Comparison of ENCODE assay signal across 29 cellular contexts in genomic region chr1:197182716-197183115, GRCh38.
"Had no signal": no experiment of that assay in that cellular context is flagged by ENCODE, and none has a peak within 500 bp of the region (broad histone marks: within the 10 kb centered on the region; RNA-seq: fewer than 3 reads in every experiment).

No MANE protein-coding gene starts in this region.

- H3K4me1 Mint-ChIP-seq: endodermal cell, WTC11 had no signal

- H3K4me3 Mint-ChIP-seq: activated CD4-positive, alpha-beta memory T cell treated with anti-CD3 and anti-CD28 coated beads, Interleukin-2, amount 10 ng/mL, durations not matched to agents 7 days and 5 days; activated CD4-positive, alpha-beta T cell treated with anti-CD3 and anti-CD28 coated beads, Interleukin-2, amount 10 ng/mL, durations not matched to agents 7 days and 5 days; activated naive CD8-positive, alpha-beta T cell; activated T-cell treated with anti-CD3 and anti-CD28 coated beads, Interleukin-2, amount 50 U/mL, for 24 hours; activated T-cell treated with anti-CD3 and anti-CD28 coated beads, Interleukin-2, amount 50 U/mL, for 72 hours; central memory CD8-positive, alpha-beta T cell; dendritic cell treated with granulocyte-macrophage colony-stimulating factor and Interleukin-4, amounts not matched to agents 40 ng/mL and 50 ng/mL, for 4 days; endodermal cell; T-helper 17 cell; T-helper 2 cell treated with Interferon-gamma antibody and Interleukin-4, amounts not matched to agents 5 μg/mL and 100 μg/mL, for 36 hours; WTC11 had no signal

- H3K27ac Mint-ChIP-seq: activated CD4-positive, alpha-beta memory T cell treated with anti-CD3 and anti-CD28 coated beads, Interleukin-2, amount 10 ng/mL, durations not matched to agents 7 days and 5 days; activated CD4-positive, alpha-beta T cell treated with anti-CD3 and anti-CD28 coated beads, Interleukin-2, amount 10 ng/mL, durations not matched to agents 7 days and 5 days; activated naive CD8-positive, alpha-beta T cell; activated T-cell treated with anti-CD3 and anti-CD28 coated beads, Interleukin-2, amount 50 U/mL, for 24 hours; activated T-cell treated with anti-CD3 and anti-CD28 coated beads, Interleukin-2, amount 50 U/mL, for 72 hours; dendritic cell treated with granulocyte-macrophage colony-stimulating factor and Interleukin-4, amounts not matched to agents 40 ng/mL and 50 ng/mL, for 4 days; endodermal cell; T-helper 2 cell treated with Interferon-gamma antibody and Interleukin-4, amounts not matched to agents 5 μg/mL and 100 μg/mL, for 36 hours; WTC11 had no signal

- H3K27ac ChIP-seq: brain microvascular endothelial cell, coronary artery, dorsolateral prefrontal cortex, VCaP had no signal

- DNase-seq: activated CD4-positive, alpha-beta memory T cell treated with anti-CD3 and anti-CD28 coated beads, Interleukin-2, amount 10 ng/mL, durations not matched to agents 7 days and 5 days; activated CD4-positive, alpha-beta T cell treated with anti-CD3 and anti-CD28 coated beads for 1 hour; activated CD4-positive, alpha-beta T cell treated with anti-CD3 and anti-CD28 coated beads for 4 hours; activated CD4-positive, alpha-beta T cell treated with anti-CD3 and anti-CD28 coated beads, Interleukin-2, amount 10 ng/mL, durations not matched to agents 7 days and 5 days; activated CD4-positive, alpha-beta T cell treated with anti-CD3 and anti-CD28 coated beads, Interleukin-2, amount 50 U/mL, for 4 hours; activated CD8-positive, alpha-beta memory T cell treated with anti-CD3 and anti-CD28 coated beads, Interleukin-2, amount 50 U/mL, for 48 hours; activated gamma-delta T cell; activated naive CD4-positive, alpha-beta T cell; activated naive CD4-positive, alpha-beta T cell treated with anti-CD3 and anti-CD28 coated beads, Interleukin-2, amount 50 U/mL, for 16 hours; activated T-cell treated with anti-CD3 and anti-CD28 coated beads for 4 hours; activated T-cell treated with anti-CD3 and anti-CD28 coated beads, Interleukin-2, amount 50 U/mL, for 24 hours; activated T-cell treated with anti-CD3 and anti-CD28 coated beads, Interleukin-2, amount 50 U/mL, for 72 hours; amniotic stem cell; anterior cingulate cortex; brain microvascular endothelial cell; dorsolateral prefrontal cortex; effector memory CD4-positive, alpha-beta T cell; endodermal cell; foreskin fibroblast; head of caudate nucleus; T-helper 17 cell had no signal

- H3K4me3 ChIP-seq: coronary artery, dorsolateral prefrontal cortex had no signal

- ATAC-seq: activated T-cell treated with anti-CD3 and anti-CD28 coated beads, Interleukin-2, amount 50 U/mL, for 72 hours; esophagus mucosa; T-helper 17 cell; WTC11 had no signal

- H3K27me3 ChIP-seq: brain microvascular endothelial cell, dorsolateral prefrontal cortex had no signal

- H3K9me3 Mint-ChIP-seq: activated CD4-positive, alpha-beta memory T cell treated with anti-CD3 and anti-CD28 coated beads, Interleukin-2, amount 10 ng/mL, durations not matched to agents 7 days and 5 days; activated CD4-positive, alpha-beta T cell treated with anti-CD3 and anti-CD28 coated beads, Interleukin-2, amount 10 ng/mL, durations not matched to agents 7 days and 5 days; activated T-cell treated with anti-CD3 and anti-CD28 coated beads, Interleukin-2, amount 50 U/mL, for 24 hours; activated T-cell treated with anti-CD3 and anti-CD28 coated beads, Interleukin-2, amount 50 U/mL, for 72 hours; central memory CD8-positive, alpha-beta T cell; dendritic cell treated with granulocyte-macrophage colony-stimulating factor and Interleukin-4, amounts not matched to agents 40 ng/mL and 50 ng/mL, for 4 days; endodermal cell; WTC11 had no signal
